In genomic region chr2:238456449-238456848, GRCh38 we compare ENCODE assay signal across 18 cellular contexts. TPM values are rescaled to one million over a fixed set of nuclear protein-coding genes. Genes with fewer than 3 reads are reported as not detected.
A peak's percentile ranks its signal among the peaks of the same experiment; 100 is the strongest.
DNase-seq lines count a peak whose midpoint lies in the region; ATAC-seq, FAIRE-seq and TF ChIP-seq lines count a peak whose summit lies in the region.
"Had no signal": no experiment of that assay in that cellular context is flagged by ENCODE, and none has a peak within 500 bp of the region (broad histone marks: within the 10 kb centered on the region; RNA-seq: fewer than 3 reads in every experiment).

No MANE protein-coding gene starts in this region.

- peaks cover 2% of the 10 kb centered on the region for H3K79me2 ChIP-seq in astrocyte (ENCODE audit: insufficient read depth, low read length)
- peaks cover 8% of the 10 kb centered on the region for H3K79me2 ChIP-seq in osteoblast (ENCODE audit: insufficient read depth, low read length)

- DNase-seq in Calu3 = no peak
- DNase-seq in HFFc6 = no peak
- DNase-seq in astrocyte (ENCODE audit: low read depth) = no peak
- DNase-seq in osteoblast (ENCODE audit: insufficient read length, low spot score, missing footprints) = no peak
- DNase-seq in germinal center (ENCODE audit: low spot score) = no peak
- DNase-seq in activated gamma-delta T cell treated with Interleukin-2 at 50 U/mL for 16 hours = no peak
- DNase-seq: C1 segment of cervical spinal cord; CD4-positive, alpha-beta memory T cell; COR-L47; DMS153; DND-41; GDM1; H9 had no signal

- no peak overlapping the region for H3K4me3 Mint-ChIP-seq in Calu3 (ENCODE audit: low read depth, unreplicated experiment)
- no peak overlapping the region for H3K4me3 Mint-ChIP-seq in HFFc6
- H3K4me3 Mint-ChIP-seq in astrocyte (ENCODE audit: unreplicated experiment) = no peak overlapping the region
- H3K4me3 Mint-ChIP-seq: CD4-positive, alpha-beta memory T cell; GM23338; H9 had no signal

- H3K9ac ChIP-seq in astrocyte (ENCODE audit: low read length) = no peak overlapping the region

- no peak for ATAC-seq in HG03039 (IDR thresholded peaks at IDR 0.05; ENCODE audit: unreplicated experiment)
- ATAC-seq: GM12878, GM23338, HCT116 had no signal

- CTCF ChIA-PET in Calu3 (lab: Charles Lee) = interaction anchor here (1.3 kb wide), 1 partner anchor 9 kb away, joined by 4 read pairs; no protein-coding TSS in a partner anchor

- H2AFZ ChIP-seq in astrocyte (ENCODE audit: low read depth, low read length) (no peak overlapping the region), osteoblast (ENCODE audit: low read length) (no peak overlapping the region)
- H2AFZ ChIP-seq: GM23338 had no signal

- no peak for TF ChIP-seq CTCF in Calu3 (IDR thresholded peaks at IDR 0.05; ENCODE audit: unreplicated experiment)
- TF ChIP-seq CTCF in HFFc6 (IDR thresholded peaks at IDR 0.05) = no peak
- TF ChIP-seq CTCF in astrocyte (IDR thresholded peaks at IDR 0.05; ENCODE audit: insufficient read depth, low read depth, low read length) = no peak
- no peak for TF ChIP-seq CTCF in osteoblast (IDR thresholded peaks at IDR 0.05; ENCODE audit: extremely low read depth, low read depth, low read length)

- H3K4me1 Mint-ChIP-seq in Calu3 (ENCODE audit: low read depth, unreplicated experiment) = no peaks in the 10 kb centered on the region
- H3K4me1 Mint-ChIP-seq in HFFc6 (ENCODE audit: low read depth) = peaks cover 28% of the 10 kb centered on the region
- H3K4me1 Mint-ChIP-seq in astrocyte (ENCODE audit: low read depth, unreplicated experiment) = no peaks in the 10 kb centered on the region
- H3K4me1 Mint-ChIP-seq: GM23338, H9 had no signal

- no TSS peak for BruUV-seq in Calu3 (replicated peaks; lab: Mats Ljungman, UMichigan)

- H3K27ac Mint-ChIP-seq in Calu3 (ENCODE audit: unreplicated experiment) (peak overlapping the region; percentile 17), HFFc6 (peak overlapping the region; percentile 46), astrocyte (ENCODE audit: unreplicated experiment) (no peak overlapping the region)
- H3K27ac Mint-ChIP-seq: CD4-positive, alpha-beta memory T cell; GM23338 had no signal

- peaks cover 8% of the 10 kb centered on the region for H3K9me3 Mint-ChIP-seq in Calu3 (ENCODE audit: low read depth, unreplicated experiment)
- H3K9me3 Mint-ChIP-seq in HFFc6 = peaks cover 9% of the 10 kb centered on the region; the same call in 1 of the 2 replicates
- H3K9me3 Mint-ChIP-seq in astrocyte (ENCODE audit: unreplicated experiment) = peaks cover 26% of the 10 kb centered on the region

- H3K36me3 ChIP-seq in astrocyte (ENCODE audit: insufficient read depth, low read length) = peaks cover 14% of the 10 kb centered on the region
- H3K36me3 ChIP-seq in osteoblast (ENCODE audit: insufficient read depth, low read length) = peaks cover 14% of the 10 kb centered on the region

- H3K9me3 ChIP-seq in astrocyte (ENCODE audit: insufficient read depth, low read depth, low read length) (peaks cover 3% of the 10 kb centered on the region), osteoblast (ENCODE audit: low read depth, low read length) (no peaks in the 10 kb centered on the region)

- peaks cover 23% of the 10 kb centered on the region for H3K4me1 ChIP-seq in astrocyte (ENCODE audit: insufficient read depth, low read length)
- H3K4me1 ChIP-seq in osteoblast (ENCODE audit: insufficient read depth, low read length) = peaks cover 36% of the 10 kb centered on the region

- H4K20me1 ChIP-seq in astrocyte (ENCODE audit: insufficient read depth, low read length) = peaks cover 1% of the 10 kb centered on the region
- no peaks in the 10 kb centered on the region for H4K20me1 ChIP-seq in osteoblast (ENCODE audit: insufficient read depth, low read length)

- H3K4me2 ChIP-seq in astrocyte (ENCODE audit: low read length) (peak overlapping the region; percentile 56), osteoblast (ENCODE audit: insufficient read depth, low read length) (no peak overlapping the region)
- H3K4me2 ChIP-seq: GM23338 had no signal

- FAIRE-seq in astrocyte (lab: Jason Lieb, UNC) = no peak
- FAIRE-seq: GM12878, GM19239 had no signal

- H3K27ac ChIP-seq in astrocyte (ENCODE audit: low read depth, low read length) = no peak overlapping the region
- peak overlapping the region; percentile 95 for H3K27ac ChIP-seq in osteoblast (ENCODE audit: low read depth, low read length)

- H3K27me3 ChIP-seq in astrocyte (ENCODE audit: insufficient read depth, low read length) = no peaks in the 10 kb centered on the region
- no peaks in the 10 kb centered on the region for H3K27me3 ChIP-seq in osteoblast (ENCODE audit: insufficient read depth, low read length)

- H3K4me3 ChIP-seq in astrocyte (ENCODE audit: insufficient read depth, low read depth, low read length) (no peak overlapping the region), osteoblast (ENCODE audit: insufficient read depth, low read length) (no peak overlapping the region)
- H3K4me3 ChIP-seq: GM12878, GM23338 had no signal

- H3K36me3 Mint-ChIP-seq in Calu3 (ENCODE audit: insufficient read depth, unreplicated experiment) = peaks cover 34% of the 10 kb centered on the region
- peaks cover 14% of the 10 kb centered on the region for H3K36me3 Mint-ChIP-seq in HFFc6 (ENCODE audit: low read depth)
- peaks cover 12% of the 10 kb centered on the region for H3K36me3 Mint-ChIP-seq in astrocyte (ENCODE audit: low read depth, unreplicated experiment)

- H3K27me3 Mint-ChIP-seq in Calu3 (ENCODE audit: unreplicated experiment) (no peaks in the 10 kb centered on the region), HFFc6 (ENCODE audit: insufficient read depth) (peaks cover 3% of the 10 kb centered on the region; the same call in 1 of the 2 replicates), astrocyte (ENCODE audit: low read depth, unreplicated experiment) (peaks cover 13% of the 10 kb centered on the region)

- intact Hi-C loops in Calu3 (cut with micrococcal nuclease; ENCODE audit: unreplicated experiment) = no loop called here

RNA-seq across cellular contexts. Expression of gene ASB1, which starts 29.7 kb away (rescaled TPM):
- total RNA-seq in Calu3 (2022) = 64.2 and 71.6 TPM in 2 replicates
- total RNA-seq in HFFc6 (2021; fragmentation: NEBNext Ultra II Directional; extraction: Animal tissue kit (Norgen Biotek cat#: 25700)) = 10 to 100 TPM; 56.0 to 77.5 (median 74.4) TPM
- total RNA-seq in astrocyte = 30.6 and 31.7 TPM in 2 replicates
- 26.5 and 27.9 TPM in 2 replicates for total RNA-seq in osteoblast
